Comparison of ENCODE assay signal across 16 cellular contexts in genomic region chr22:23064381-23065068, GRCh38. TPM values are rescaled to one million over a fixed set of nuclear protein-coding genes. Genes with fewer than 3 reads are reported as not detected.
DNase-seq lines count a peak whose midpoint lies in the region; ATAC-seq lines count a peak whose summit lies in the region.
"Had no signal": no experiment of that assay in that cellular context is flagged by ENCODE, and none has a peak within 500 bp of the region (broad histone marks: within the 10 kb centered on the region; RNA-seq: fewer than 3 reads in every experiment).

No MANE protein-coding gene starts in this region.

- no peak overlapping the region for H3K4me3 Mint-ChIP-seq in IgD-negative memory B cell
- H3K4me3 Mint-ChIP-seq: activated CD8-positive, alpha-beta T cell treated with anti-CD3 and anti-CD28 coated beads for 36 hours; B cell had no signal

- intact Hi-C loops in sciatic nerve (cut with DNase I) = no loop called here

- H3K4me3 ChIP-seq in H7 (ENCODE audit: insufficient read depth, low read depth, low read length) = no peak overlapping the region
- H3K4me3 ChIP-seq: PC-9, thoracic aorta had no signal

- H3K27me3 Mint-ChIP-seq in IgD-negative memory B cell = no peaks in the 10 kb centered on the region
- H3K27me3 Mint-ChIP-seq: B cell had no signal

- no peaks in the 10 kb centered on the region for H3K36me3 ChIP-seq in H7 (replicated peaks; ENCODE audit: control insufficient read depth, insufficient read depth, low read length)
- H3K36me3 ChIP-seq: thoracic aorta had no signal

- peak overlapping the region in 2 of 3 donors; percentile 20 to 53 for H3K27ac Mint-ChIP-seq in IgD-negative memory B cell
- H3K27ac Mint-ChIP-seq: activated CD8-positive, alpha-beta T cell treated with anti-CD3 and anti-CD28 coated beads for 36 hours; B cell had no signal

- no peaks in the 10 kb centered on the region for H3K9me3 Mint-ChIP-seq in IgD-negative memory B cell
- H3K9me3 Mint-ChIP-seq: activated CD8-positive, alpha-beta T cell treated with anti-CD3 and anti-CD28 coated beads for 36 hours had no signal

- peaks cover 6 to 18% (median 17%) of the 10 kb centered on the region in 3 donors for H3K4me1 Mint-ChIP-seq in IgD-negative memory B cell

- ATAC-seq in sciatic nerve (no peak), HG03175 (IDR thresholded peaks at IDR 0.05; ENCODE audit: unreplicated experiment) (no peak)
- ATAC-seq: activated CD8-positive, alpha-beta T cell treated with anti-CD3 and anti-CD28 coated beads for 36 hours had no signal

- DNase-seq in H7 = peak; percentile 13
- DNase-seq in ecto neural progenitor cell (ENCODE audit: low spot score) = peak; percentile 43
- peak; percentile 35 for DNase-seq in sciatic nerve (ENCODE audit: low spot score)
- DNase-seq in NCI-H1417 treated with DMSO at 0.1 percent for 48 hours (lab: John Stamatoyannopoulos, UW) = no peak
- DNase-seq in stimulated activated CD4-positive, alpha-beta T cell treated with anti-CD3 and anti-CD28 coated beads, Interleukin-4, amount 100 ng/mL, for 1 hour = no peak
- DNase-seq: activated CD8-positive, alpha-beta T cell treated with anti-CD3 and anti-CD28 coated beads for 36 hours; activated gamma-delta T cell treated with Interleukin-2 at 50 U/mL for 16 hours; foreskin fibroblast; KBM-7; NCI-H1048; PC-9; small intestine had no signal

- no peaks in the 10 kb centered on the region for H3K36me3 Mint-ChIP-seq in IgD-negative memory B cell

- peaks cover 13% of the 10 kb centered on the region for H3K27me3 ChIP-seq in H7 (ENCODE audit: control insufficient read depth, insufficient read depth, low read length)

RNA-seq across cellular contexts. Expression of gene GNAZ, which starts 5.8 kb away (rescaled TPM):
- 18.0 and 24.4 TPM in 2 replicates for total RNA-seq in H7 (2014; rRNA removed; shearing (Covaris generic))
- polyA plus RNA-seq in IgD-negative memory B cell = 2.0 TPM
- total RNA-seq in sciatic nerve = 22.8 TPM

Comparison
In these comparisons a context has a peak if more than half of its experiments do, and no peak if none do; other contexts are left out.
1. DNase-seq: peak in H7 (single experiment), ecto neural progenitor cell (single experiment) and sciatic nerve (single experiment); none in NCI-H1417 treated with DMSO at 0.1 percent for 48 hours (single experiment) and stimulated activated CD4-positive, alpha-beta T cell treated with anti-CD3 and anti-CD28 coated beads, Interleukin-4, amount 100 ng/mL, for 1 hour (single experiment).